ENCODE assay signal across 1 cellular context in the genomic region with DNA sequence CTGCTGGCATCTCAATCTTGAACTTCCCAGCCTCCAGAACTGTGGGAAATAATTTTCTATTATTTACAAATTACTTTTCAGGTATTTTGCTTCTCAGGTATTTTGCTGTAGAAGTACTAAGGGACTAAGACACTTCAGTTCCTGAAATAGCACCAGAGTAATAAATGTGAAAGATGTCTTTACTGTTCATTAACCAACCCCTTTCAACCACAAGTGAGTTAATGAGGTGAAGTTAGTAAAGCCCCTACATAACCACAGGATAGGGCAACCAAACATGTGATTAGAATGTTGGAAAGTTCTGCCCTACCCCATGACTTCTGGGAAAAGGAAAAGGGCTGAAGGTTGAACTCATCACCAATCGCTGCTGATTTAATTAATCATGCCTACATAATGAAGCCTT.
TF ChIP-seq lines count a peak whose summit lies in the region.

No MANE protein-coding gene starts in this region.

TF ChIP-seq in GM23338, 12 proteins besides CTCF, POLR2A, EP300 and RAD21:
- no peak for TF ChIP-seq NANOG (IDR thresholded peaks at IDR 0.05; ENCODE audit: borderline replicate concordance)
- TF ChIP-seq JUNB (IDR thresholded peaks at IDR 0.05; ENCODE audit: unreplicated experiment) = no peak
- TF ChIP-seq EZH2 (IDR thresholded peaks at IDR 0.05; ENCODE audit: low read depth, unreplicated experiment) = no peak
- TF ChIP-seq, protein P1, sequence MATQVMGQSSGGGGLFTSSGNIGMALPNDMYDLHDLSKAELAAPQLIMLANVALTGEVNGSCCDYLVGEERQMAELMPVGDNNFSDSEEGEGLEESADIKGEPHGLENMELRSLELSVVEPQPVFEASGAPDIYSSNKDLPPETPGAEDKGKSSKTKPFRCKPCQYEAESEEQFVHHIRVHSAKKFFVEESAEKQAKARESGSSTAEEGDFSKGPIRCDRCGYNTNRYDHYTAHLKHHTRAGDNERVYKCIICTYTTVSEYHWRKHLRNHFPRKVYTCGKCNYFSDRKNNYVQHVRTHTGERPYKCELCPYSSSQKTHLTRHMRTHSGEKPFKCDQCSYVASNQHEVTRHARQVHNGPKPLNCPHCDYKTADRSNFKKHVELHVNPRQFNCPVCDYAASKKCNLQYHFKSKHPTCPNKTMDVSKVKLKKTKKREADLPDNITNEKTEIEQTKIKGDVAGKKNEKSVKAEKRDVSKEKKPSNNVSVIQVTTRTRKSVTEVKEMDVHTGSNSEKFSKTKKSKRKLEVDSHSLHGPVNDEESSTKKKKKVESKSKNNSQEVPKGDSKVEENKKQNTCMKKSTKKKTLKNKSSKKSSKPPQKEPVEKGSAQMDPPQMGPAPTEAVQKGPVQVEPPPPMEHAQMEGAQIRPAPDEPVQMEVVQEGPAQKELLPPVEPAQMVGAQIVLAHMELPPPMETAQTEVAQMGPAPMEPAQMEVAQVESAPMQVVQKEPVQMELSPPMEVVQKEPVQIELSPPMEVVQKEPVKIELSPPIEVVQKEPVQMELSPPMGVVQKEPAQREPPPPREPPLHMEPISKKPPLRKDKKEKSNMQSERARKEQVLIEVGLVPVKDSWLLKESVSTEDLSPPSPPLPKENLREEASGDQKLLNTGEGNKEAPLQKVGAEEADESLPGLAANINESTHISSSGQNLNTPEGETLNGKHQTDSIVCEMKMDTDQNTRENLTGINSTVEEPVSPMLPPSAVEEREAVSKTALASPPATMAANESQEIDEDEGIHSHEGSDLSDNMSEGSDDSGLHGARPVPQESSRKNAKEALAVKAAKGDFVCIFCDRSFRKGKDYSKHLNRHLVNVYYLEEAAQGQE (IDR thresholded peaks at IDR 0.05; ENCODE audit: unreplicated experiment) = no peak
- no peak for TF ChIP-seq ZNF331 (CRISPR knock-in tag; IDR thresholded peaks at IDR 0.05; ENCODE audit: low read depth)
- TF ChIP-seq ZNF114 (CRISPR knock-in tag; IDR thresholded peaks at IDR 0.05) = no peak
- TF ChIP-seq, protein P2, sequence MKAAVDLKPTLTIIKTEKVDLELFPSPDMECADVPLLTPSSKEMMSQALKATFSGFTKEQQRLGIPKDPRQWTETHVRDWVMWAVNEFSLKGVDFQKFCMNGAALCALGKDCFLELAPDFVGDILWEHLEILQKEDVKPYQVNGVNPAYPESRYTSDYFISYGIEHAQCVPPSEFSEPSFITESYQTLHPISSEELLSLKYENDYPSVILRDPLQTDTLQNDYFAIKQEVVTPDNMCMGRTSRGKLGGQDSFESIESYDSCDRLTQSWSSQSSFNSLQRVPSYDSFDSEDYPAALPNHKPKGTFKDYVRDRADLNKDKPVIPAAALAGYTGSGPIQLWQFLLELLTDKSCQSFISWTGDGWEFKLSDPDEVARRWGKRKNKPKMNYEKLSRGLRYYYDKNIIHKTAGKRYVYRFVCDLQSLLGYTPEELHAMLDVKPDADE (IDR thresholded peaks at IDR 0.05) = no peak
- TF ChIP-seq EZH2phosphoT487 (IDR thresholded peaks at IDR 0.05; ENCODE audit: unreplicated experiment) = no peak
- TF ChIP-seq, protein P3, sequence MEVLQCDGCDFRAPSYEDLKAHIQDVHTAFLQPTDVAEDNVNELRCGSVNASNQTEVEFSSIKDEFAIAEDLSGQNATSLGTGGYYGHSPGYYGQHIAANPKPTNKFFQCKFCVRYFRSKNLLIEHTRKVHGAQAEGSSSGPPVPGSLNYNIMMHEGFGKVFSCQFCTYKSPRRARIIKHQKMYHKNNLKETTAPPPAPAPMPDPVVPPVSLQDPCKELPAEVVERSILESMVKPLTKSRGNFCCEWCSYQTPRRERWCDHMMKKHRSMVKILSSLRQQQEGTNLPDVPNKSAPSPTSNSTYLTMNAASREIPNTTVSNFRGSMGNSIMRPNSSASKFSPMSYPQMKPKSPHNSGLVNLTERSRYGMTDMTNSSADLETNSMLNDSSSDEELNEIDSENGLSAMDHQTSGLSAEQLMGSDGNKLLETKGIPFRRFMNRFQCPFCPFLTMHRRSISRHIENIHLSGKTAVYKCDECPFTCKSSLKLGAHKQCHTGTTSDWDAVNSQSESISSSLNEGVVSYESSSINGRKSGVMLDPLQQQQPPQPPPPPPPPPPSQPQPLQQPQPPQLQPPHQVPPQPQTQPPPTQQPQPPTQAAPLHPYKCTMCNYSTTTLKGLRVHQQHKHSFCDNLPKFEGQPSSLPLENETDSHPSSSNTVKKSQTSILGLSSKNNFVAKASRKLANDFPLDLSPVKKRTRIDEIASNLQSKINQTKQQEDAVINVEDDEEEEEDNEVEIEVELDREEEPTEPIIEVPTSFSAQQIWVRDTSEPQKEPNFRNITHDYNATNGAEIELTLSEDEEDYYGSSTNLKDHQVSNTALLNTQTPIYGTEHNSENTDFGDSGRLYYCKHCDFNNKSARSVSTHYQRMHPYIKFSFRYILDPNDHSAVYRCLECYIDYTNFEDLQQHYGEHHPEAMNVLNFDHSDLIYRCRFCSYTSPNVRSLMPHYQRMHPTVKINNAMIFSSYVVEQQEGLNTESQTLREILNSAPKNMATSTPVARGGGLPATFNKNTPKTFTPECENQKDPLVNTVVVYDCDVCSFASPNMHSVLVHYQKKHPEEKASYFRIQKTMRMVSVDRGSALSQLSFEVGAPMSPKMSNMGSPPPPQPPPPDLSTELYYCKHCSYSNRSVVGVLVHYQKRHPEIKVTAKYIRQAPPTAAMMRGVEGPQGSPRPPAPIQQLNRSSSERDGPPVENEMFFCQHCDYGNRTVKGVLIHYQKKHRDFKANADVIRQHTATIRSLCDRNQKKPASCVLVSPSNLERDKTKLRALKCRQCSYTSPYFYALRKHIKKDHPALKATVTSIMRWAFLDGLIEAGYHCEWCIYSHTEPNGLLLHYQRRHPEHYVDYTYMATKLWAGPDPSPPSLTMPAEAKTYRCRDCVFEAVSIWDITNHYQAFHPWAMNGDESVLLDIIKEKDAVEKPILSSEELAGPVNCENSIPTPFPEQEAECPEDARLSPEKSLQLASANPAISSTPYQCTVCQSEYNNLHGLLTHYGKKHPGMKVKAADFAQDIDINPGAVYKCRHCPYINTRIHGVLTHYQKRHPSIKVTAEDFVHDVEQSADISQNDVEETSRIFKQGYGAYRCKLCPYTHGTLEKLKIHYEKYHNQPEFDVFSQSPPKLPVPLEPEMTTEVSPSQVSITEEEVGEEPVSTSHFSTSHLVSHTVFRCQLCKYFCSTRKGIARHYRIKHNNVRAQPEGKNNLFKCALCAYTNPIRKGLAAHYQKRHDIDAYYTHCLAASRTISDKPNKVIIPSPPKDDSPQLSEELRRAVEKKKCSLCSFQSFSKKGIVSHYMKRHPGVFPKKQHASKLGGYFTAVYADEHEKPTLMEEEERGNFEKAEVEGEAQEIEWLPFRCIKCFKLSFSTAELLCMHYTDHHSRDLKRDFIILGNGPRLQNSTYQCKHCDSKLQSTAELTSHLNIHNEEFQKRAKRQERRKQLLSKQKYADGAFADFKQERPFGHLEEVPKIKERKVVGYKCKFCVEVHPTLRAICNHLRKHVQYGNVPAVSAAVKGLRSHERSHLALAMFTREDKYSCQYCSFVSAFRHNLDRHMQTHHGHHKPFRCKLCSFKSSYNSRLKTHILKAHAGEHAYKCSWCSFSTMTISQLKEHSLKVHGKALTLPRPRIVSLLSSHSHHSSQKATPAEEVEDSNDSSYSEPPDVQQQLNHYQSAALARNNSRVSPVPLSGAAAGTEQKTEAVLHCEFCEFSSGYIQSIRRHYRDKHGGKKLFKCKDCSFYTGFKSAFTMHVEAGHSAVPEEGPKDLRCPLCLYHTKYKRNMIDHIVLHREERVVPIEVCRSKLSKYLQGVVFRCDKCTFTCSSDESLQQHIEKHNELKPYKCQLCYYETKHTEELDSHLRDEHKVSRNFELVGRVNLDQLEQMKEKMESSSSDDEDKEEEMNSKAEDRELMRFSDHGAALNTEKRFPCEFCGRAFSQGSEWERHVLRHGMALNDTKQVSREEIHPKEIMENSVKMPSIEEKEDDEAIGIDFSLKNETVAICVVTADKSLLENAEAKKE (CRISPR knock-in tag; IDR thresholded peaks at IDR 0.05) = no peak
- TF ChIP-seq POLR2AphosphoS5 (IDR thresholded peaks at IDR 0.05; ENCODE audit: low read depth) = no peak
- TF ChIP-seq STAT1 (IDR thresholded peaks at IDR 0.05; ENCODE audit: unreplicated experiment) = no peak
- no peak for TF ChIP-seq CREB1 (CRISPR knock-in tag; IDR thresholded peaks at IDR 0.05; ENCODE audit: low read depth)
